ENCODE assay signal across 7 cellular contexts in genomic region chr14:54213531-54213930, GRCh38.
"Had no signal": no experiment of that assay in that cellular context is flagged by ENCODE, and none has a peak within 500 bp of the region (broad histone marks: within the 10 kb centered on the region; RNA-seq: fewer than 3 reads in every experiment).

No MANE protein-coding gene starts in this region.

- H3K4me3 ChIP-seq: GM23248, HAP-1 had no signal

- H3K27ac ChIP-seq: GM23248 had no signal

- H3K9ac ChIP-seq: GM23248 had no signal

- H2AFZ ChIP-seq: GM23248 had no signal

- DNase-seq: GM23248, GOT3, H7, KBM-7 had no signal

- H3K9me3 ChIP-seq: HAP-1 had no signal

- ATAC-seq: HepG2 had no signal

- FAIRE-seq: HepG2 had no signal

- H3K4me3 Mint-ChIP-seq: IgD-negative memory B cell had no signal

- H3K36me3 Mint-ChIP-seq: IgD-negative memory B cell had no signal

- H3K27ac Mint-ChIP-seq: IgD-negative memory B cell had no signal

- H3K36me3 ChIP-seq: HAP-1 had no signal

- H3K4me1 ChIP-seq: HAP-1 had no signal
